Comparison of ENCODE assay signal across 18 cellular contexts in the genomic region with DNA sequence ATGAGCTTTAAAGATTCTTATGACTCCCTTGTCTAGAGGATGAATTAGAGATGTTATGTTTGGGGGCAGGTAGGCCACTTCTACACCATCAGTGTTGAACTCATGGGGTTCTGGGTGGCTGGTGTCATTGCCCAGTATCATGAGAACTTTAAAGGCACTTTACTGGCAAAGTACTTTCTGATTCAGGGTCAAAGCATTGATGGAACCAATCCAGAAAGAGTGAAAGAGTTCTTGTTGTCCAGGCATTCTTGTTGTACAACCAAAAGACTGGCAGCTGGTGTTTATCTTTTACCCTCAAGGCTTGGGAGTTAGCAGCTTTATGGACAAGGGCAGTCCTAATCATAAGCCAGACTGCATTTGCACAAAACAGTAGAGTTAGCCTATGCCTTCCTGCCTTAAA.
DNase-seq lines count a peak whose midpoint lies in the region; TF ChIP-seq lines count a peak whose summit lies in the region.
"Had no signal": no experiment of that assay in that cellular context is flagged by ENCODE, and none has a peak within 500 bp of the region (broad histone marks: within the 10 kb centered on the region; RNA-seq: fewer than 3 reads in every experiment).

No MANE protein-coding gene starts in this region.

- H3K4me3 ChIP-seq in cardiac muscle cell (no peak overlapping the region), right atrium auricular region (no peak overlapping the region), trophoblast cell (ENCODE audit: low read depth, low read length) (no peak overlapping the region), stomach (no peak overlapping the region)
- H3K4me3 ChIP-seq: SK-N-MC had no signal

- H3K27me3 ChIP-seq in cardiac muscle cell = no peaks in the 10 kb centered on the region
- no peaks in the 10 kb centered on the region for H3K27me3 ChIP-seq in right atrium auricular region
- no peaks in the 10 kb centered on the region for H3K27me3 ChIP-seq in trophoblast cell (ENCODE audit: insufficient read depth, low read length)
- no peaks in the 10 kb centered on the region for H3K27me3 ChIP-seq in stomach
- H3K27me3 ChIP-seq: BE2C had no signal

- H3K79me2 ChIP-seq in trophoblast cell (ENCODE audit: control insufficient read depth, insufficient read depth, low read length, poor library complexity) = no peaks in the 10 kb centered on the region

- H3K4me2 ChIP-seq in trophoblast cell (ENCODE audit: low read length) = no peak overlapping the region

- DNase-seq in cardiac muscle cell (ENCODE audit: low read depth in 1 of 2, low spot score in 1 of 2) (no peak), right atrium auricular region (ENCODE audit: low spot score) (no peak), SK-MEL-5 (ENCODE audit: low read depth, low spot score) (peak; percentile 47), iris pigment epithelial cell (ENCODE audit: low read depth) (peak; percentile 41), renal cortical epithelial cell (ENCODE audit: low read depth) (peak; percentile 20), trophoblast cell (no peak), stomach (no peak)
- DNase-seq in activated T-cell treated with anti-CD3 and anti-CD28 coated beads, Interleukin-2, amount 50 U/mL, for 1 hour = no peak
- DNase-seq: BE2C; Caco-2; CD4-positive, alpha-beta T cell; EL; MV-4-11; NCI-H1694 treated with DMSO at 0.1 percent for 48 hours; NCI-H345; NCI-H526 treated with DMSO at 0.1 percent for 48 hours; Right ventricle myocardium superior had no signal

- TF ChIP-seq POLR2A in stomach (IDR thresholded peaks at IDR 0.05) = no peak

- in situ Hi-C loops in SK-MEL-5 (cut with HindIII; ENCODE audit: low pct_unique_long_range_greater_than_20kb, low sequenced_read_pairs) = no loop called here

- H3K9ac ChIP-seq in trophoblast cell (ENCODE audit: low read length) = no peak overlapping the region

- H3K27ac ChIP-seq in cardiac muscle cell (peak overlapping the region; percentile 36), right atrium auricular region (no peak overlapping the region), trophoblast cell (ENCODE audit: low read depth, low read length) (no peak overlapping the region), stomach (no peak overlapping the region)
- H3K27ac ChIP-seq: SK-N-MC had no signal

- intact Hi-C loops in stomach (cut with DNase I; ENCODE audit: low total_unique reads) = no loop called here

- no peak overlapping the region for H2BK120ac ChIP-seq in trophoblast cell (ENCODE audit: insufficient read depth, low read length, poor library complexity)

- TF ChIP-seq EP300 in stomach (IDR thresholded peaks at IDR 0.05) = no peak

- peaks cover 2% of the 10 kb centered on the region for H3K4me1 ChIP-seq in cardiac muscle cell (ENCODE audit: low read depth)
- H3K4me1 ChIP-seq in right atrium auricular region = peaks cover 0 to 10% of the 10 kb centered on the region in 2 donors
- no peaks in the 10 kb centered on the region for H3K4me1 ChIP-seq in trophoblast cell (ENCODE audit: control insufficient read depth in 1 of 2, insufficient read depth in 2 of 2, low read length in 2 of 2)
- H3K4me1 ChIP-seq in stomach = no peaks in the 10 kb centered on the region
- H3K4me1 ChIP-seq: Caco-2 had no signal

- no peak overlapping the region for H4K8ac ChIP-seq in trophoblast cell (ENCODE audit: low read depth, low read length)

- H2AK5ac ChIP-seq in trophoblast cell (ENCODE audit: low read length) = no peak overlapping the region

- H3K9me3 ChIP-seq in cardiac muscle cell (ENCODE audit: low read depth) (no peaks in the 10 kb centered on the region), right atrium auricular region (no peaks in the 10 kb centered on the region), trophoblast cell (ENCODE audit: insufficient read depth, low read depth, low read length) (no peaks in the 10 kb centered on the region), stomach (peaks cover 0 to 4% (median 0%) of the 10 kb centered on the region in 4 donors)
- H3K9me3 ChIP-seq: BE2C, Caco-2 had no signal

- TF ChIP-seq CTCF in cardiac muscle cell (IDR thresholded peaks at IDR 0.05; ENCODE audit: low read depth, low read length) (no peak), right atrium auricular region (IDR thresholded peaks at IDR 0.05) (no peak), stomach (IDR thresholded peaks at IDR 0.05) (no peak)

- H3K36me3 ChIP-seq in cardiac muscle cell (no peaks in the 10 kb centered on the region), right atrium auricular region (no peaks in the 10 kb centered on the region), trophoblast cell (ENCODE audit: control insufficient read depth in 1 of 2, insufficient read depth in 2 of 2, low read length in 2 of 2) (no peaks in the 10 kb centered on the region), stomach (no peaks in the 10 kb centered on the region)
- H3K36me3 ChIP-seq: BE2C had no signal

- H2AFZ ChIP-seq in trophoblast cell (ENCODE audit: insufficient read depth, low read length, poor library complexity) = no peak overlapping the region

- no peak overlapping the region for H2BK12ac ChIP-seq in trophoblast cell (ENCODE audit: low read length)

- no peak overlapping the region for H4K91ac ChIP-seq in trophoblast cell (ENCODE audit: low read depth, low read length)

- H3K79me1 ChIP-seq in trophoblast cell (ENCODE audit: low read length) = no peaks in the 10 kb centered on the region

- no peak overlapping the region for H3K23ac ChIP-seq in trophoblast cell (ENCODE audit: low read length)

- no peak overlapping the region for H3K14ac ChIP-seq in trophoblast cell (ENCODE audit: low read length)

- H4K12ac ChIP-seq in trophoblast cell (ENCODE audit: low read depth, low read length) = no peak overlapping the region

- no peak overlapping the region for H3K4ac ChIP-seq in trophoblast cell (ENCODE audit: low read depth, low read length)

- no peak overlapping the region for H2BK5ac ChIP-seq in trophoblast cell (ENCODE audit: low read depth, low read length, poor library complexity)

- no peak overlapping the region for H3K18ac ChIP-seq in trophoblast cell (ENCODE audit: low read length)

Comparison
In these comparisons a context has a peak if more than half of its experiments do, and no peak if none do; other contexts are left out.
1. DNase-seq: peak in SK-MEL-5 (single experiment), iris pigment epithelial cell (single experiment) and renal cortical epithelial cell (single experiment); none in cardiac muscle cell (0 of 2), right atrium auricular region (single experiment), trophoblast cell (0 of 2), activated T-cell treated with anti-CD3 and anti-CD28 coated beads, Interleukin-2, amount 50 U/mL, for 1 hour (single experiment) and stomach (single experiment).